ENCODE assay signal across 11 cellular contexts in genomic region chr10:4246881-4247358, GRCh38.
DNase-seq lines count a peak whose midpoint lies in the region; ATAC-seq and TF ChIP-seq lines count a peak whose summit lies in the region.
"Had no signal": no experiment of that assay in that cellular context is flagged by ENCODE, and none has a peak within 500 bp of the region (broad histone marks: within the 10 kb centered on the region; RNA-seq: fewer than 3 reads in every experiment).

No MANE protein-coding gene starts in this region.

- H3K9me3 Mint-ChIP-seq in CD4-positive, alpha-beta memory T cell = no peaks in the 10 kb centered on the region

- BruUV-seq in PC-3 (replicated peaks; lab: Mats Ljungman, UMichigan) = no TSS peak

- H4K20me1 ChIP-seq in PC-3 (ENCODE audit: low read length) = no peaks in the 10 kb centered on the region

- peak overlapping the region; percentile 72 for H3K9ac ChIP-seq in PC-3 (ENCODE audit: low read length)
- H3K9ac ChIP-seq in skeletal muscle satellite cell (ENCODE audit: low read depth, low read length) = peak overlapping the region; percentile 74

- H3K9me2 ChIP-seq in PC-3 (replicated peaks; ENCODE audit: low read length) = no peaks in the 10 kb centered on the region

- TF ChIP-seq CTCF in PC-3 (conservative IDR thresholded peaks at IDR 0.05; ENCODE audit: low read depth, low read length) = no peak

- H3K27me3 ChIP-seq in CD4-positive, alpha-beta memory T cell (ENCODE audit: insufficient read depth, low read length) = no peaks in the 10 kb centered on the region
- H3K27me3 ChIP-seq in PC-3 (ENCODE audit: low read length) (no peaks in the 10 kb centered on the region), skeletal muscle satellite cell (ENCODE audit: control insufficient read depth, insufficient read depth, low read length) (no peaks in the 10 kb centered on the region)
- H3K27me3 ChIP-seq: esophagus squamous epithelium had no signal

- intact Hi-C loops in CD4-positive, alpha-beta memory T cell (cut with micrococcal nuclease) = no loop called here
- intact Hi-C loops in PC-3 (cut with micrococcal nuclease) = loop anchor here (10.0 kb wide), 1 partner anchor 52 kb away; no protein-coding TSS in a partner anchor

- DNase-seq in CD4-positive, alpha-beta memory T cell = no peak
- DNase-seq in PC-3 (peak; percentile 69), epithelial cell of prostate (ENCODE audit: low read depth, low spot score) (peak; percentile 43), T1000 (lab: John Stamatoyannopoulos, UW) (no peak), NCI-H446 treated with DMSO at 0.1 percent for 48 hours (lab: John Stamatoyannopoulos, UW) (no peak), NCI-H524 (lab: John Stamatoyannopoulos, UW) (no peak)
- DNase-seq: esophagus squamous epithelium, naive B cell, NCI-H1930 had no signal

- no peaks in the 10 kb centered on the region for H3K27me3 Mint-ChIP-seq in CD4-positive, alpha-beta memory T cell

- peak overlapping the region in 6 of 8 donors; percentile 25 to 79 (median 60) for H3K4me3 Mint-ChIP-seq in CD4-positive, alpha-beta memory T cell

- no peaks in the 10 kb centered on the region for H3F3A ChIP-seq in PC-3 (ENCODE audit: low read length, unreplicated experiment)

- H3K9me3 ChIP-seq in CD4-positive, alpha-beta memory T cell (ENCODE audit: control insufficient read depth in 1 of 2, low read length in 2 of 2) = no peaks in the 10 kb centered on the region
- H3K9me3 ChIP-seq in PC-3 (ENCODE audit: low read length) (no peaks in the 10 kb centered on the region), skeletal muscle satellite cell (replicated peaks; ENCODE audit: low read length) (no peaks in the 10 kb centered on the region)
- H3K9me3 ChIP-seq: esophagus squamous epithelium had no signal

- H3K36me3 Mint-ChIP-seq in CD4-positive, alpha-beta memory T cell = no peaks in the 10 kb centered on the region
- H3K36me3 Mint-ChIP-seq: naive B cell had no signal

- peak; percentile 58 for ATAC-seq in PC-3
- no peak for ATAC-seq in HG02798 (IDR thresholded peaks at IDR 0.05; ENCODE audit: poor library complexity, unreplicated experiment)

- no peaks in the 10 kb centered on the region for H3K79me2 ChIP-seq in PC-3 (ENCODE audit: low read length)

- H2AFZ ChIP-seq in PC-3 (ENCODE audit: low read length) = 0 out of 2 replicates have a peak overlapping the region, but pooled peaks have one; percentile 1

- H3K4me1 ChIP-seq in CD4-positive, alpha-beta memory T cell (ENCODE audit: insufficient read depth, low read length) = peaks cover 11% of the 10 kb centered on the region
- H3K4me1 ChIP-seq in PC-3 (ENCODE audit: insufficient read depth, low read length) (peaks cover 49% of the 10 kb centered on the region), skeletal muscle satellite cell (ENCODE audit: control insufficient read depth, insufficient read depth, low read length) (peaks cover 63% of the 10 kb centered on the region)

- peaks cover 11 to 29% (median 24%) of the 10 kb centered on the region in 4 donors for H3K4me1 Mint-ChIP-seq in CD4-positive, alpha-beta memory T cell

- peak overlapping the region in 2 of 7 donors; percentile 5 to 65 for H3K27ac Mint-ChIP-seq in CD4-positive, alpha-beta memory T cell

- H3K4me2 ChIP-seq in PC-3 (ENCODE audit: low read length) = peak overlapping the region; percentile 58
- H3K4me2 ChIP-seq in skeletal muscle satellite cell (ENCODE audit: low read length) = peak overlapping the region; percentile 29

- POLR2A ChIA-PET in CD4-positive, alpha-beta memory T cell (lab: Charles Lee; ENCODE audit: partially characterized antibody) = no interaction called here
- POLR2A ChIA-PET in PC-3 (lab: Charles Lee; ENCODE audit: unreplicated experiment) = interaction anchor here (0.6 kb wide), 1 partner anchor 55 kb away, joined by 5 read pairs; no protein-coding TSS in a partner anchor

- H3K4me3 ChIP-seq in CD4-positive, alpha-beta memory T cell (ENCODE audit: low read length in 2 of 2) = no peak overlapping the region
- no peak overlapping the region for H3K4me3 ChIP-seq in PC-3 (ENCODE audit: low read length)
- H3K4me3 ChIP-seq in skeletal muscle satellite cell (ENCODE audit: low read length) = peak overlapping the region; percentile 10
- H3K4me3 ChIP-seq: esophagus squamous epithelium had no signal

- CTCF ChIA-PET in CD4-positive, alpha-beta memory T cell (lab: Charles Lee; ENCODE audit: partially characterized antibody) = interaction anchor here (0.5 to 1.0 kb wide), 2 partner anchors 12 to 28 kb away, joined by 3 read pairs; no protein-coding TSS in a partner anchor
- CTCF ChIA-PET in PC-3 (lab: Charles Lee) = no interaction called here

- no peaks in the 10 kb centered on the region for H3K36me3 ChIP-seq in CD4-positive, alpha-beta memory T cell (ENCODE audit: insufficient read depth, low read length)
- H3K36me3 ChIP-seq in PC-3 (ENCODE audit: low read depth, low read length) (no peaks in the 10 kb centered on the region), skeletal muscle satellite cell (ENCODE audit: insufficient read depth, low read length) (no peaks in the 10 kb centered on the region)
- H3K36me3 ChIP-seq: esophagus squamous epithelium had no signal

- no peak overlapping the region for H3K27ac ChIP-seq in CD4-positive, alpha-beta memory T cell (ENCODE audit: low read depth, low read length)
- peak overlapping the region; percentile 95 for H3K27ac ChIP-seq in PC-3 (ENCODE audit: low read length)
- peak overlapping the region; percentile 62 for H3K27ac ChIP-seq in epithelial cell of prostate

Comparison
In these comparisons a context has a peak if more than half of its experiments do, and no peak if none do; other contexts are left out.
1. DNase-seq: peak in PC-3 (single experiment) and epithelial cell of prostate (single experiment); none in CD4-positive, alpha-beta memory T cell (0 of 5), T1000 (single experiment), NCI-H446 treated with DMSO at 0.1 percent for 48 hours (single experiment) and NCI-H524 (0 of 2).